ENCODE assay signal across 1 cellular context in the genomic region with DNA sequence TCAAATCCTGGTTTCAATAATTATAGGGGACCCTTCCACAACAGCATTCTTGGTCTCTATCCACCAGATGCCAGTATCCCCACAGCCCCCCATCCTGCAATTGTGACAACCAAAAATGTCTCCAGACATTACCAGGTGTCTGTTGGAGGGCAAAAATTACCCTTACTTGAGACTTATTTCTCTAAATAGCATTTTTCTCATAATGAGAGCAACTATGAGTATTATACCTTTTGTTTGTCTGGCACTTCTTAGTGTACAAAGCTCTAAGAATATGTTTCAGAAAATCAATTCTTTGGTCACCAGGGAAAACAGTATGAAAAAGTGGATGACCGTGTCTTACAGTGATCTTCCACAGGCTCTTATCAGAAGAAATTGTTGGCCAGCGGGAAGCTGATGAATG.
TF ChIP-seq lines count a peak whose summit lies in the region.

No MANE protein-coding gene starts in this region.

TF ChIP-seq in GM12878, 131 proteins besides CTCF, POLR2A, EP300 and RAD21 (continued from another document and continues in another):
- 0 out of 2 replicates have a peak, but pooled peaks have one; percentile 7 for TF ChIP-seq RUNX3 (IDR thresholded peaks at IDR 0.05; ENCODE audit: low read length)
- no peak for TF ChIP-seq YBX1 (IDR thresholded peaks at IDR 0.05)
- no peak for TF ChIP-seq RCOR1 (conservative IDR thresholded peaks at IDR 0.05; ENCODE audit: low read depth, low read length)
- TF ChIP-seq, protein P1, sequence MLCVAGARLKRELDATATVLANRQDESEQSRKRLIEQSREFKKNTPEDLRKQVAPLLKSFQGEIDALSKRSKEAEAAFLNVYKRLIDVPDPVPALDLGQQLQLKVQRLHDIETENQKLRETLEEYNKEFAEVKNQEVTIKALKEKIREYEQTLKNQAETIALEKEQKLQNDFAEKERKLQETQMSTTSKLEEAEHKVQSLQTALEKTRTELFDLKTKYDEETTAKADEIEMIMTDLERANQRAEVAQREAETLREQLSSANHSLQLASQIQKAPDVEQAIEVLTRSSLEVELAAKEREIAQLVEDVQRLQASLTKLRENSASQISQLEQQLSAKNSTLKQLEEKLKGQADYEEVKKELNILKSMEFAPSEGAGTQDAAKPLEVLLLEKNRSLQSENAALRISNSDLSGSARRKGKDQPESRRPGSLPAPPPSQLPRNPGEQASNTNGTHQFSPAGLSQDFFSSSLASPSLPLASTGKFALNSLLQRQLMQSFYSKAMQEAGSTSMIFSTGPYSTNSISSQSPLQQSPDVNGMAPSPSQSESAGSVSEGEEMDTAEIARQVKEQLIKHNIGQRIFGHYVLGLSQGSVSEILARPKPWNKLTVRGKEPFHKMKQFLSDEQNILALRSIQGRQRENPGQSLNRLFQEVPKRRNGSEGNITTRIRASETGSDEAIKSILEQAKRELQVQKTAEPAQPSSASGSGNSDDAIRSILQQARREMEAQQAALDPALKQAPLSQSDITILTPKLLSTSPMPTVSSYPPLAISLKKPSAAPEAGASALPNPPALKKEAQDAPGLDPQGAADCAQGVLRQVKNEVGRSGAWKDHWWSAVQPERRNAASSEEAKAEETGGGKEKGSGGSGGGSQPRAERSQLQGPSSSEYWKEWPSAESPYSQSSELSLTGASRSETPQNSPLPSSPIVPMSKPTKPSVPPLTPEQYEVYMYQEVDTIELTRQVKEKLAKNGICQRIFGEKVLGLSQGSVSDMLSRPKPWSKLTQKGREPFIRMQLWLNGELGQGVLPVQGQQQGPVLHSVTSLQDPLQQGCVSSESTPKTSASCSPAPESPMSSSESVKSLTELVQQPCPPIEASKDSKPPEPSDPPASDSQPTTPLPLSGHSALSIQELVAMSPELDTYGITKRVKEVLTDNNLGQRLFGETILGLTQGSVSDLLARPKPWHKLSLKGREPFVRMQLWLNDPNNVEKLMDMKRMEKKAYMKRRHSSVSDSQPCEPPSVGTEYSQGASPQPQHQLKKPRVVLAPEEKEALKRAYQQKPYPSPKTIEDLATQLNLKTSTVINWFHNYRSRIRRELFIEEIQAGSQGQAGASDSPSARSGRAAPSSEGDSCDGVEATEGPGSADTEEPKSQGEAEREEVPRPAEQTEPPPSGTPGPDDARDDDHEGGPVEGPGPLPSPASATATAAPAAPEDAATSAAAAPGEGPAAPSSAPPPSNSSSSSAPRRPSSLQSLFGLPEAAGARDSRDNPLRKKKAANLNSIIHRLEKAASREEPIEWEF (IDR thresholded peaks at IDR 0.05; ENCODE audit: insufficient replicate concordance, low read depth, low read length), result no peak
- no peak for TF ChIP-seq PAX5 (IDR thresholded peaks at IDR 0.05; ENCODE audit: borderline replicate concordance, low read depth, low read length)
- no peak for TF ChIP-seq EED (IDR thresholded peaks at IDR 0.05; ENCODE audit: low read depth)
- peak; percentile 32; the same call in 1 of the 2 replicates for TF ChIP-seq CREM (IDR thresholded peaks at IDR 0.05; ENCODE audit: low read depth)
- no peak for TF ChIP-seq SPI1 (IDR thresholded peaks at IDR 0.05; ENCODE audit: borderline replicate concordance, insufficient read depth, low read depth, low read length)
- TF ChIP-seq RB1 (IDR thresholded peaks at IDR 0.05; ENCODE audit: borderline replicate concordance), result no peak
- TF ChIP-seq BCLAF1 (IDR thresholded peaks at IDR 0.05), result no peak
- no peak for TF ChIP-seq NRF1 (conservative IDR thresholded peaks at IDR 0.05; ENCODE audit: low read depth, low read length)
- no peak for TF ChIP-seq ETV6 (conservative IDR thresholded peaks at IDR 0.05 in 1 of 2, IDR thresholded peaks at IDR 0.05 in 1 of 2; ENCODE audit: borderline replicate concordance in 1 of 2, low read depth in 1 of 2)
- TF ChIP-seq NR2C2 (IDR thresholded peaks at IDR 0.05; ENCODE audit: borderline replicate concordance, control insufficient read depth, insufficient read length, low read depth), result no peak
- TF ChIP-seq PAX8 (IDR thresholded peaks at IDR 0.05), result no peak
- TF ChIP-seq KAT2A (conservative IDR thresholded peaks at IDR 0.05; ENCODE audit: control insufficient read depth, low read depth, low read length), result no peak
- no peak for TF ChIP-seq RFX5 (IDR thresholded peaks at IDR 0.05; ENCODE audit: low read depth, low read length)
- no peak for TF ChIP-seq HCFC1 (IDR thresholded peaks at IDR 0.05; ENCODE audit: low read length)
- TF ChIP-seq PKNOX1 (IDR thresholded peaks at IDR 0.05), result no peak
- TF ChIP-seq, protein P2, sequence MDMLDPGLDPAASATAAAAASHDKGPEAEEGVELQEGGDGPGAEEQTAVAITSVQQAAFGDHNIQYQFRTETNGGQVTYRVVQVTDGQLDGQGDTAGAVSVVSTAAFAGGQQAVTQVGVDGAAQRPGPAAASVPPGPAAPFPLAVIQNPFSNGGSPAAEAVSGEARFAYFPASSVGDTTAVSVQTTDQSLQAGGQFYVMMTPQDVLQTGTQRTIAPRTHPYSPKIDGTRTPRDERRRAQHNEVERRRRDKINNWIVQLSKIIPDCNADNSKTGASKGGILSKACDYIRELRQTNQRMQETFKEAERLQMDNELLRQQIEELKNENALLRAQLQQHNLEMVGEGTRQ (IDR thresholded peaks at IDR 0.05; ENCODE audit: borderline replicate concordance, low read depth, low read length), result no peak
- no peak for TF ChIP-seq CEBPB (IDR thresholded peaks at IDR 0.05; ENCODE audit: borderline replicate concordance in 1 of 2, low read depth in 2 of 2, low read length in 2 of 2)
- no peak for TF ChIP-seq TCF7 (IDR thresholded peaks at IDR 0.05; ENCODE audit: borderline replicate concordance)
- no peak for TF ChIP-seq TCF12 (IDR thresholded peaks at IDR 0.05; ENCODE audit: low read depth, low read length)
- TF ChIP-seq EGR1 (IDR thresholded peaks at IDR 0.05; ENCODE audit: borderline replicate concordance in 1 of 2, low read depth in 2 of 2, low read length in 2 of 2), result no peak
- no peak for TF ChIP-seq BHLHE40 (IDR thresholded peaks at IDR 0.05; ENCODE audit: borderline replicate concordance in 1 of 2, low read depth in 2 of 2, low read length in 1 of 2)
- no peak for TF ChIP-seq PML (IDR thresholded peaks at IDR 0.05; ENCODE audit: low read length)
- no peak for TF ChIP-seq POLR2AphosphoS2 (IDR thresholded peaks at IDR 0.05; ENCODE audit: low read depth, low read length)
- TF ChIP-seq SMC3 (IDR thresholded peaks at IDR 0.05; ENCODE audit: borderline replicate concordance, low read length), result no peak
- TF ChIP-seq POU2F2 (IDR thresholded peaks at IDR 0.05; ENCODE audit: borderline replicate concordance, low read depth, low read length), result no peak
- TF ChIP-seq NR2C1 (IDR thresholded peaks at IDR 0.05), result no peak
- TF ChIP-seq ZBTB40 (IDR thresholded peaks at IDR 0.05; ENCODE audit: borderline replicate concordance), result no peak
- TF ChIP-seq USF1 (IDR thresholded peaks at IDR 0.05; ENCODE audit: borderline replicate concordance, extremely low read length, insufficient read depth, low read depth, low read length), result no peak
- TF ChIP-seq CREB1 (IDR thresholded peaks at IDR 0.05; ENCODE audit: low read depth), result no peak
- TF ChIP-seq EZH2 (IDR thresholded peaks at IDR 0.05; ENCODE audit: borderline replicate concordance, control insufficient read depth, low read depth, low read length), result no peak
- no peak for TF ChIP-seq MTA3 (IDR thresholded peaks at IDR 0.05; ENCODE audit: borderline replicate concordance, low read length)
- no peak for TF ChIP-seq BMI1 (IDR thresholded peaks at IDR 0.05; ENCODE audit: borderline replicate concordance)
- no peak for TF ChIP-seq SP1 (IDR thresholded peaks at IDR 0.05; ENCODE audit: low read depth, low read length)
- TF ChIP-seq FOXM1 (IDR thresholded peaks at IDR 0.05; ENCODE audit: low read depth, low read length), result peak; percentile 32; the same call in 1 of the 2 replicates
- TF ChIP-seq NBN (IDR thresholded peaks at IDR 0.05), result no peak
- no peak for TF ChIP-seq POLR2AphosphoS5 (IDR thresholded peaks at IDR 0.05; ENCODE audit: low read length)
- no peak for TF ChIP-seq SRF (IDR thresholded peaks at IDR 0.05; ENCODE audit: low read depth in 2 of 2, low read length in 2 of 2)
- no peak for TF ChIP-seq TBL1XR1 (IDR thresholded peaks at IDR 0.05; ENCODE audit: low read depth, low read length)
- TF ChIP-seq FOXK2 (IDR thresholded peaks at IDR 0.05), result no peak
- TF ChIP-seq, protein P3, sequence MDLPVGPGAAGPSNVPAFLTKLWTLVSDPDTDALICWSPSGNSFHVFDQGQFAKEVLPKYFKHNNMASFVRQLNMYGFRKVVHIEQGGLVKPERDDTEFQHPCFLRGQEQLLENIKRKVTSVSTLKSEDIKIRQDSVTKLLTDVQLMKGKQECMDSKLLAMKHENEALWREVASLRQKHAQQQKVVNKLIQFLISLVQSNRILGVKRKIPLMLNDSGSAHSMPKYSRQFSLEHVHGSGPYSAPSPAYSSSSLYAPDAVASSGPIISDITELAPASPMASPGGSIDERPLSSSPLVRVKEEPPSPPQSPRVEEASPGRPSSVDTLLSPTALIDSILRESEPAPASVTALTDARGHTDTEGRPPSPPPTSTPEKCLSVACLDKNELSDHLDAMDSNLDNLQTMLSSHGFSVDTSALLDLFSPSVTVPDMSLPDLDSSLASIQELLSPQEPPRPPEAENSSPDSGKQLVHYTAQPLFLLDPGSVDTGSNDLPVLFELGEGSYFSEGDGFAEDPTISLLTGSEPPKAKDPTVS (IDR thresholded peaks at IDR 0.05; ENCODE audit: low read depth, low read length), result no peak
- TF ChIP-seq ESRRA (IDR thresholded peaks at IDR 0.05; ENCODE audit: low read length), result no peak
- peak; percentile 75 for TF ChIP-seq MEF2A (IDR thresholded peaks at IDR 0.05; ENCODE audit: insufficient read depth, low read depth, low read length)
- TF ChIP-seq NFIC (IDR thresholded peaks at IDR 0.05; ENCODE audit: low read depth, low read length), result peak; percentile 63; the same call in 1 of the 2 replicates
- TF ChIP-seq HDAC6 (IDR thresholded peaks at IDR 0.05; ENCODE audit: unreplicated experiment), result no peak
- no peak for TF ChIP-seq MTA2 (IDR thresholded peaks at IDR 0.05; ENCODE audit: low read depth)
- no peak for TF ChIP-seq SREBF1 (IDR thresholded peaks at IDR 0.05; ENCODE audit: low read length)
- TF ChIP-seq CHD2 (IDR thresholded peaks at IDR 0.05; ENCODE audit: borderline replicate concordance, low read depth, low read length), result no peak
- peak; percentile 76 for TF ChIP-seq JUNB (IDR thresholded peaks at IDR 0.05)
- TF ChIP-seq RAD51 (IDR thresholded peaks at IDR 0.05), result no peak
